ENCODE assay signal across 1 cellular context in the genomic region with DNA sequence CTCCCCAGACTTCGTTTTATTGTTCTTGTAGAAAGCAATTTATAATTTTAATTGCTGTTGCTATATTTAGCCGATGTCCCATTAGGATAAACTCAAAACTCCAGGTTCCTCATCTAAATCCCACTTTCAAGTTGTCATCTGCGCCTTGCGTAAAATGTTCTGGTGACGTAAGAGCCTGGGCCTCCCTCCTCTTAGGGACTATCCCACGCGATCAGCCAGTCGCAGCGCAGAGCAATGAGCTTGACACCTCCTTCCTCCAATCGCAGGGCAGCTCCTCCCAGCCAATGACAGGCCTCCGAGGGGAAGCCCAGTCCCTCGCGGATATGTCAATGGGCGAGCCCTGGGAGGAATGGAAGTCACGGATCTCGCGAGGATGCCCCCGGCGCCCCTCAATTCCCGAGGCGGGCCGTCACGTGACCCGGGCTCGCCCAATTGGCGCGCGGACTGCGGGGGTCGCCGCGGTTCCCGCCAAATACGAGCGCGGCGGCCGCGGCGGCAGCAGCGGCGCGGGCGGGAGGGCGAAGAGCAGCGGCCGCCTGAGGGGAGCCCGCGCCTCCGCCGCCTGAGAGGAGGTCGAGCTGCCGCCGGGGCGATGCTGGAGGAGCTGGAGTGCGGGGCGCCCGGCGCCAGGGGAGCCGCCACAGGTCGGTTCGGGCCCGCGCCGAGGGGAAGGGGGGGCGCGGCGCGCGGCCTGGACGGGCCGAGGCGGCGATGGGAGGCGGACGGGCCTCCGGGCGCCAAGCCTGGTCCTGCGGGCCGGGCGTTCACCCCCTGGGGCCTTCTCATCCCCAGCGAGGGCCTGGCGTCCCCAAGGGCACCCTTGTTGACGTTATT.
TF ChIP-seq lines count a peak whose summit lies in the region.

A gene with protein sequence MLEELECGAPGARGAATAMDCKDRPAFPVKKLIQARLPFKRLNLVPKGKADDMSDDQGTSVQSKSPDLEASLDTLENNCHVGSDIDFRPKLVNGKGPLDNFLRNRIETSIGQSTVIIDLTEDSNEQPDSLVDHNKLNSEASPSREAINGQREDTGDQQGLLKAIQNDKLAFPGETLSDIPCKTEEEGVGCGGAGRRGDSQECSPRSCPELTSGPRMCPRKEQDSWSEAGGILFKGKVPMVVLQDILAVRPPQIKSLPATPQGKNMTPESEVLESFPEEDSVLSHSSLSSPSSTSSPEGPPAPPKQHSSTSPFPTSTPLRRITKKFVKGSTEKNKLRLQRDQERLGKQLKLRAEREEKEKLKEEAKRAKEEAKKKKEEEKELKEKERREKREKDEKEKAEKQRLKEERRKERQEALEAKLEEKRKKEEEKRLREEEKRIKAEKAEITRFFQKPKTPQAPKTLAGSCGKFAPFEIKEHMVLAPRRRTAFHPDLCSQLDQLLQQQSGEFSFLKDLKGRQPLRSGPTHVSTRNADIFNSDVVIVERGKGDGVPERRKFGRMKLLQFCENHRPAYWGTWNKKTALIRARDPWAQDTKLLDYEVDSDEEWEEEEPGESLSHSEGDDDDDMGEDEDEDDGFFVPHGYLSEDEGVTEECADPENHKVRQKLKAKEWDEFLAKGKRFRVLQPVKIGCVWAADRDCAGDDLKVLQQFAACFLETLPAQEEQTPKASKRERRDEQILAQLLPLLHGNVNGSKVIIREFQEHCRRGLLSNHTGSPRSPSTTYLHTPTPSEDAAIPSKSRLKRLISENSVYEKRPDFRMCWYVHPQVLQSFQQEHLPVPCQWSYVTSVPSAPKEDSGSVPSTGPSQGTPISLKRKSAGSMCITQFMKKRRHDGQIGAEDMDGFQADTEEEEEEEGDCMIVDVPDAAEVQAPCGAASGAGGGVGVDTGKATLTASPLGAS (plus strand): TSS at position 470 of the 834 bp plus-strand sequence. CDS start 123 bp downstream, at position 593.

TF ChIP-seq in SK-N-SH, 30 proteins besides CTCF, POLR2A, EP300 and RAD21 (continued from another document):
- TF ChIP-seq ZBTB33 (IDR thresholded peaks at IDR 0.05; ENCODE audit: borderline replicate concordance, low read depth) (peak; percentile 99), SIN3A (IDR thresholded peaks at IDR 0.05; ENCODE audit: borderline replicate concordance, low read depth, low read length) (peak; percentile 99)
TF ChIP-seq in SK-N-SH: peak in this region for 10.
